1 cellular context compared by ENCODE assay signal in genomic region chr12:46547421-46548340, GRCh38.
A peak's percentile ranks its signal among the peaks of the same experiment; 100 is the strongest.
TF ChIP-seq lines count a peak whose summit lies in the region.

No MANE protein-coding gene starts in this region.

TF ChIP-seq in K562, 482 proteins besides CTCF, POLR2A, EP300 and RAD21 (continued from another document):
- TF ChIP-seq ZBTB11 (CRISPR knock-in tag; IDR thresholded peaks at IDR 0.05) (no peak), SAP30 (IDR thresholded peaks at IDR 0.05; ENCODE audit: borderline replicate concordance, insufficient read depth, low read depth, low read length, poor library complexity, severe bottlenecking) (no peak), SOX6 (IDR thresholded peaks at IDR 0.05) (no peak), RNF2 (IDR thresholded peaks at IDR 0.05) (no peak), CREM (IDR thresholded peaks at IDR 0.05; ENCODE audit: low read depth) (no peak), PHF20 (IDR thresholded peaks at IDR 0.05; ENCODE audit: partially characterized antibody) (no peak), PHB (CRISPR knock-in tag; IDR thresholded peaks at IDR 0.05) (no peak), FOXM1 (IDR thresholded peaks at IDR 0.05; ENCODE audit: low read depth) (no peak), FOXM1 (CRISPR knock-in tag; IDR thresholded peaks at IDR 0.05; ENCODE audit: low read depth) (no peak), DMBX1 (CRISPR knock-in tag; IDR thresholded peaks at IDR 0.05; ENCODE audit: borderline replicate concordance) (peak; percentile 31; the same call in 1 of the 2 replicates), MAFG (tag; conservative IDR thresholded peaks at IDR 0.05) (no peak), HIVEP1 (CRISPR knock-in tag; IDR thresholded peaks at IDR 0.05) (no peak)
